Comparison of ENCODE assay signal across 1 cellular context in genomic region chr2:200479617-200480292, GRCh38.
TF ChIP-seq lines count a peak whose summit lies in the region.

No MANE protein-coding gene starts in this region.

TF ChIP-seq in IMR-90, 13 proteins besides CTCF, POLR2A, EP300 and RAD21 (continued from another document):
- TF ChIP-seq USF2 (IDR thresholded peaks at IDR 0.05; ENCODE audit: low read depth, low read length), result no peak
- no peak for TF ChIP-seq SMC3 (IDR thresholded peaks at IDR 0.05; ENCODE audit: low read depth, low read length)
- TF ChIP-seq FOS (IDR thresholded peaks at IDR 0.05; ENCODE audit: low read depth, low read length), result peak; percentile 62
- peak; percentile 66 for TF ChIP-seq MAFK (IDR thresholded peaks at IDR 0.05; ENCODE audit: low read depth, low read length)
- TF ChIP-seq CHD1 (IDR thresholded peaks at IDR 0.05; ENCODE audit: low read depth, low read length), result no peak
- TF ChIP-seq NFE2L2 (IDR thresholded peaks at IDR 0.05; ENCODE audit: low read depth, low read length), result no peak
- peak; percentile 58 for TF ChIP-seq CEBPB (IDR thresholded peaks at IDR 0.05; ENCODE audit: low read depth, low read length)
- no peak for TF ChIP-seq MXI1 (IDR thresholded peaks at IDR 0.05; ENCODE audit: borderline replicate concordance, low read depth, low read length)
- no peak for TF ChIP-seq MAZ (IDR thresholded peaks at IDR 0.05; ENCODE audit: borderline replicate concordance, low read depth, low read length)
- TF ChIP-seq BHLHE40 (IDR thresholded peaks at IDR 0.05; ENCODE audit: low read depth, low read length), result no peak
